Comparison of ENCODE assay signal across 8 cellular contexts in genomic region chr11:41047229-41047628, GRCh38.
"Had no signal": no experiment of that assay in that cellular context is flagged by ENCODE, and none has a peak within 500 bp of the region (broad histone marks: within the 10 kb centered on the region; RNA-seq: fewer than 3 reads in every experiment).

No MANE protein-coding gene starts in this region.

- FAIRE-seq: G401.6, GM12878, GM12891, GM12892, GM18507, GM19239 had no signal

- ATAC-seq: GM12878 had no signal

- DNase-seq: GDM1, GF-D8 had no signal

- H3K4me3 ChIP-seq: GM12878 had no signal
